23 cellular contexts compared by ENCODE assay signal in genomic region chr5:109218767-109219166, GRCh38.
"Had no signal": no experiment of that assay in that cellular context is flagged by ENCODE, and none has a peak within 500 bp of the region (broad histone marks: within the 10 kb centered on the region; RNA-seq: fewer than 3 reads in every experiment).

No MANE protein-coding gene starts in this region.

- H3K4me2 ChIP-seq: hepatocyte, neural progenitor cell had no signal

- H2AFZ ChIP-seq: hepatocyte, neural progenitor cell had no signal

- DNase-seq: activated CD4-positive, alpha-beta T cell treated with anti-CD3 and anti-CD28 coated beads for 4 hours; activated CD4-positive, alpha-beta T cell treated with anti-CD3 and anti-CD28 coated beads, Interleukin-2, amount 50 U/mL, for 4 hours; activated naive CD4-positive, alpha-beta T cell; activated T-cell treated with anti-CD3 and anti-CD28 coated beads for 4 hours; activated T-cell treated with anti-CD3 and anti-CD28 coated beads, Interleukin-2, amount 50 U/mL, for 72 hours; effector memory CD8-positive, alpha-beta T cell; erythroblast; kidney; midbrain; naive thymus-derived CD8-positive, alpha-beta T cell; occipital lobe; spleen; stimulated activated naive CD4-positive, alpha-beta T cell; T-helper 9 cell had no signal

- H3K9ac ChIP-seq: neural progenitor cell had no signal

- H3K4me3 Mint-ChIP-seq: activated T-cell treated with anti-CD3 and anti-CD28 coated beads, Interleukin-2, amount 50 U/mL, for 72 hours; effector memory CD8-positive, alpha-beta T cell; naive thymus-derived CD8-positive, alpha-beta T cell; neural progenitor cell; T-helper 1 cell treated with Interleukin-12 subunit alpha and Interleukin-12 subunit beta and Interleukin-4 antibody, amounts not matched to agents 30 μg/mL and 1 μg/mL, for 36 hours had no signal

- H3K9me3 Mint-ChIP-seq: effector memory CD8-positive, alpha-beta T cell had no signal

- H3K79me2 ChIP-seq: hepatocyte had no signal

- H3K4me3 ChIP-seq: coronary artery, gastroesophageal sphincter, hepatocyte, neural progenitor cell, right atrium auricular region, spleen, tibial nerve had no signal

- H3K27ac Mint-ChIP-seq: activated naive CD4-positive, alpha-beta T cell treated with anti-CD3 and anti-CD28 coated beads, Interleukin-2, amount 50 U/mL, for 72 hours; activated T-cell treated with anti-CD3 and anti-CD28 coated beads, Interleukin-2, amount 50 U/mL, for 72 hours; effector memory CD8-positive, alpha-beta T cell; naive thymus-derived CD8-positive, alpha-beta T cell; neural progenitor cell; T-helper 1 cell treated with Interleukin-12 subunit alpha and Interleukin-12 subunit beta and Interleukin-4 antibody, amounts not matched to agents 30 μg/mL and 1 μg/mL, for 36 hours had no signal

- H3K36me3 Mint-ChIP-seq: neural progenitor cell had no signal

- H3K4me1 Mint-ChIP-seq: naive thymus-derived CD8-positive, alpha-beta T cell had no signal

- H3K27ac ChIP-seq: coronary artery, gastroesophageal sphincter, hepatocyte, neural progenitor cell, right atrium auricular region, spleen, tibial nerve, VCaP had no signal

- H3K9me3 ChIP-seq: right atrium auricular region had no signal

- H3K27me3 ChIP-seq: gastroesophageal sphincter, hepatocyte, neural progenitor cell, right atrium auricular region, tibial nerve had no signal

- H3K4me1 ChIP-seq: gastroesophageal sphincter, right atrium auricular region, spleen, tibial nerve had no signal

- H3K36me3 ChIP-seq: gastroesophageal sphincter, neural progenitor cell, right atrium auricular region, spleen, tibial nerve had no signal
